Comparison of ENCODE assay signal across 8 cellular contexts in genomic region chr9:129569506-129570449, GRCh38. TPM values are rescaled to one million over a fixed set of nuclear protein-coding genes. Genes with fewer than 3 reads are reported as not detected.
DNase-seq lines count a peak whose midpoint lies in the region; ATAC-seq and TF ChIP-seq lines count a peak whose summit lies in the region.

No MANE protein-coding gene starts in this region.

- H3K79me2 ChIP-seq in OCI-LY7 (ENCODE audit: insufficient read depth, low read depth, low read length): no peaks in the 10 kb centered on the region

- no peak for ATAC-seq in GM21786 (IDR thresholded peaks at IDR 0.05; ENCODE audit: unreplicated experiment)

- peak overlapping the region; percentile 21 for H3K4me3 Mint-ChIP-seq in dendritic cell treated with granulocyte-macrophage colony-stimulating factor and Interleukin-4, amounts not matched to agents 40 ng/mL and 50 ng/mL, for 4 days

- H3K36me3 ChIP-seq in OCI-LY7 (ENCODE audit: insufficient read depth, low read length): no peaks in the 10 kb centered on the region
- H3K36me3 ChIP-seq in mucosa of rectum (ENCODE audit: control insufficient read depth in 2 of 2, insufficient read depth in 2 of 2, low read length in 2 of 2): no peaks in the 10 kb centered on the region

- POLR2A ChIA-PET in OCI-LY7 (lab: Charles Lee): interaction anchor here (0.6 to 1.2 kb wide), 2 partner anchors 10 to 108 kb away, joined by 3 read pairs; no protein-coding TSS in a partner anchor

- H3K9me3 Mint-ChIP-seq in dendritic cell treated with granulocyte-macrophage colony-stimulating factor and Interleukin-4, amounts not matched to agents 40 ng/mL and 50 ng/mL, for 4 days: peaks cover 8% of the 10 kb centered on the region

- H3K4me2 ChIP-seq in OCI-LY7 (ENCODE audit: low read length): no peak overlapping the region

- H3K9me2 ChIP-seq in OCI-LY7 (ENCODE audit: insufficient read depth, low read length): no peaks in the 10 kb centered on the region

- intact Hi-C loops in OCI-LY7 (cut with micrococcal nuclease; ENCODE audit: unreplicated experiment): no loop called here
- intact Hi-C loops in dendritic cell treated with granulocyte-macrophage colony-stimulating factor and Interleukin-4, amounts not matched to agents 40 ng/mL and 50 ng/mL, for 4 days (cut with micrococcal nuclease): no loop called here

- peak overlapping the region; percentile 41 for H3K27ac Mint-ChIP-seq in dendritic cell treated with granulocyte-macrophage colony-stimulating factor and Interleukin-4, amounts not matched to agents 40 ng/mL and 50 ng/mL, for 4 days

- no peaks in the 10 kb centered on the region for H3K36me3 Mint-ChIP-seq in dendritic cell treated with granulocyte-macrophage colony-stimulating factor and Interleukin-4, amounts not matched to agents 40 ng/mL and 50 ng/mL, for 4 days (ENCODE audit: low read depth)

- H3K4me1 ChIP-seq in OCI-LY7 (ENCODE audit: insufficient read depth, low read length, poor library complexity, severe bottlenecking): no peaks in the 10 kb centered on the region
- H3K4me1 ChIP-seq in mucosa of rectum (ENCODE audit: control insufficient read depth in 2 of 2, insufficient read depth in 2 of 2, low read length in 2 of 2): peaks cover 9 to 11% of the 10 kb centered on the region in 2 donors

- H3K27me3 ChIP-seq in mucosa of rectum (ENCODE audit: control insufficient read depth in 2 of 2, insufficient read depth in 2 of 2, low read length in 2 of 2): peaks cover 8 to 10% of the 10 kb centered on the region in 2 donors

- DNase-seq in GM12865 (ENCODE audit: low read depth) (peak; percentile 26), OCI-LY7 (ENCODE audit: low spot score) (peak; percentile 21), mesenteric fat pad (ENCODE audit: low spot score) (no peak), NCI-H1105 treated with DMSO at 0.1 percent for 48 hours (lab: John Stamatoyannopoulos, UW) (no peak)
- DNase-seq in stimulated activated CD4-positive, alpha-beta T cell treated with anti-CD3 and anti-CD28 coated beads, Interleukin-15, amount 100 ng/mL, for 24 hours: no peak

- no peak overlapping the region for H3K9ac ChIP-seq in mucosa of rectum (ENCODE audit: low read depth in 1 of 2, low read length in 2 of 2)

- CTCF ChIA-PET in OCI-LY7 (lab: Charles Lee; ENCODE audit: unreplicated experiment): interaction anchor here (0.6 kb wide), 1 partner anchor 15 kb away, joined by 3 read pairs; no protein-coding TSS in a partner anchor

- H3K9me3 ChIP-seq in OCI-LY7 (ENCODE audit: low read length) (no peaks in the 10 kb centered on the region), mucosa of rectum (ENCODE audit: control insufficient read depth in 2 of 2, low read length in 2 of 2) (no peaks in the 10 kb centered on the region)

- peaks cover 37% of the 10 kb centered on the region for H3K4me1 Mint-ChIP-seq in dendritic cell treated with granulocyte-macrophage colony-stimulating factor and Interleukin-4, amounts not matched to agents 40 ng/mL and 50 ng/mL, for 4 days (ENCODE audit: low read depth)

- H4K20me1 ChIP-seq in OCI-LY7 (ENCODE audit: insufficient read depth, low read length): no peaks in the 10 kb centered on the region

- peaks cover 50% of the 10 kb centered on the region for H3K27me3 Mint-ChIP-seq in dendritic cell treated with granulocyte-macrophage colony-stimulating factor and Interleukin-4, amounts not matched to agents 40 ng/mL and 50 ng/mL, for 4 days

- BruUV-seq in OCI-LY7 (replicated peaks; lab: Mats Ljungman, UMichigan): no TSS peak

- peak; percentile 25 for TF ChIP-seq CTCF in GM12865 (IDR thresholded peaks at IDR 0.05; ENCODE audit: insufficient read depth, low read depth, low read length, missing control alignments)
- peak; percentile 56 for TF ChIP-seq CTCF in OCI-LY7 (conservative IDR thresholded peaks at IDR 0.05; ENCODE audit: low read length)

- no peak overlapping the region for H2AFZ ChIP-seq in OCI-LY7 (ENCODE audit: low read length)

- H3K27ac ChIP-seq in OCI-LY7 (ENCODE audit: low read depth, low read length, poor library complexity, severe bottlenecking) (no peak overlapping the region), mucosa of rectum (ENCODE audit: low read depth in 2 of 2, low read length in 2 of 2) (peak overlapping the region; percentile 44 to 52)

- H3K4me3 ChIP-seq in GM12865 (ENCODE audit: low read depth, low read length) (no peak overlapping the region), OCI-LY7 (ENCODE audit: low read depth, low read length, poor library complexity, severe bottlenecking) (no peak overlapping the region), mucosa of rectum (ENCODE audit: low read length in 2 of 2) (no peak overlapping the region)

RNA-seq across cellular contexts. Expression of gene C9orf50, which starts 51.1 kb away (rescaled TPM):
- not detected in 2 replicates for total RNA-seq in OCI-LY7 (2014; rRNA removed; shearing (Covaris generic))
- total RNA-seq in OCI-LY7 (2022): not detected in 2 replicates
- not detected for total RNA-seq in mesenteric fat pad

RNA-seq across cellular contexts. Expression of gene NTMT1, which starts 56.2 kb away (rescaled TPM):
- total RNA-seq in OCI-LY7 (2014; rRNA removed; shearing (Covaris generic)): 46.6 and 51.9 TPM in 2 replicates
- 59.8 and 64.2 TPM in 2 replicates for total RNA-seq in OCI-LY7 (2022)
- 24.6 TPM for total RNA-seq in mesenteric fat pad

Comparison
In these comparisons a context has a peak if more than half of its experiments do, and no peak if none do; other contexts are left out.
1. DNase-seq: peak in GM12865 (single experiment) and OCI-LY7 (single experiment); none in mesenteric fat pad (single experiment), NCI-H1105 treated with DMSO at 0.1 percent for 48 hours (single experiment) and stimulated activated CD4-positive, alpha-beta T cell treated with anti-CD3 and anti-CD28 coated beads, Interleukin-15, amount 100 ng/mL, for 24 hours (single experiment).